ENCODE assay signal across 21 cellular contexts in genomic region chr22:34800265-34800664, GRCh38.
A peak's percentile ranks its signal among the peaks of the same experiment; 100 is the strongest.
DNase-seq lines count a peak whose midpoint lies in the region; ATAC-seq, FAIRE-seq and TF ChIP-seq lines count a peak whose summit lies in the region.
"Had no signal": no experiment of that assay in that cellular context is flagged by ENCODE, and none has a peak within 500 bp of the region (broad histone marks: within the 10 kb centered on the region; RNA-seq: fewer than 3 reads in every experiment).

No MANE protein-coding gene starts in this region.

- peak overlapping the region; percentile 50 for H3K4me2 ChIP-seq in astrocyte (ENCODE audit: low read length)

- no peaks in the 10 kb centered on the region for H3K36me3 Mint-ChIP-seq in astrocyte (ENCODE audit: low read depth, unreplicated experiment)
- H3K36me3 Mint-ChIP-seq: CD8-positive, alpha-beta T cell had no signal

- 34 to 37% methylated on average over 9 of the region's 9 CpGs for WGBS in heart right ventricle, 2 donors

- H3K4me1 ChIP-seq in heart right ventricle (peaks cover 0 to 12% (median 0%) of the 10 kb centered on the region in 9 donors), astrocyte (ENCODE audit: insufficient read depth, low read length) (peaks cover 7% of the 10 kb centered on the region)
- H3K4me1 ChIP-seq: colonic mucosa, gastrocnemius medialis, uterus had no signal

- H3K27me3 ChIP-seq in heart right ventricle = peaks cover 0 to 34% (median 7%) of the 10 kb centered on the region in 7 donors
- H3K27me3 ChIP-seq in astrocyte (ENCODE audit: insufficient read depth, low read length) = no peaks in the 10 kb centered on the region
- H3K27me3 ChIP-seq: colonic mucosa, uterus had no signal

- H3K9me3 Mint-ChIP-seq in astrocyte (ENCODE audit: unreplicated experiment) = peaks cover 13% of the 10 kb centered on the region
- H3K9me3 Mint-ChIP-seq: CD8-positive, alpha-beta T cell had no signal

- H3K4me3 Mint-ChIP-seq in astrocyte (ENCODE audit: unreplicated experiment) = no peak overlapping the region
- H3K4me3 Mint-ChIP-seq: activated CD4-positive, alpha-beta T cell treated with anti-CD3 and anti-CD28 coated beads for 36 hours; CD8-positive, alpha-beta T cell had no signal

- H3K27ac Mint-ChIP-seq in astrocyte (ENCODE audit: unreplicated experiment) = peak overlapping the region; percentile 36
- H3K27ac Mint-ChIP-seq: activated CD4-positive, alpha-beta T cell treated with anti-CD3 and anti-CD28 coated beads for 36 hours; CD8-positive, alpha-beta T cell had no signal

- intact Hi-C loops in heart right ventricle (cut with DNase I) = no loop called here
- intact Hi-C loops in Right ventricle myocardium inferior (cut with DNase I) = no loop called here

- H4K20me1 ChIP-seq in astrocyte (ENCODE audit: insufficient read depth, low read length) = no peaks in the 10 kb centered on the region

- H3K36me3 ChIP-seq in heart right ventricle = no peaks in the 10 kb centered on the region
- H3K36me3 ChIP-seq in astrocyte (ENCODE audit: insufficient read depth, low read length) = no peaks in the 10 kb centered on the region
- H3K36me3 ChIP-seq: colonic mucosa, gastrocnemius medialis, uterus had no signal

- ATAC-seq in heart right ventricle (peak in 6 of 8 donors; percentile 17 to 64 (median 42)), Right ventricle myocardium inferior (no peak), omental fat pad (ENCODE audit: low FRiP score) (no peak)
- ATAC-seq: activated CD4-positive, alpha-beta T cell treated with anti-CD3 and anti-CD28 coated beads for 36 hours; CD8-positive, alpha-beta T cell; gastrocnemius medialis; HepG2; Panc1; SK-N-SH treated with all-trans-retinoic acid at 6 μM for 48 hours had no signal

- H3K4me1 Mint-ChIP-seq in astrocyte (ENCODE audit: low read depth, unreplicated experiment) = peaks cover 10% of the 10 kb centered on the region
- H3K4me1 Mint-ChIP-seq: activated CD4-positive, alpha-beta T cell treated with anti-CD3 and anti-CD28 coated beads for 36 hours had no signal

- DNase-seq in heart right ventricle (peak in 1 of 2 donors; percentile 24), Right ventricle myocardium inferior (ENCODE audit: missing footprints) (no peak), astrocyte (ENCODE audit: low read depth) (peak; percentile 53), kidney tubule cell (ENCODE audit: low spot score) (peak; percentile 75), stromal cell of bone marrow (ENCODE audit: low read depth) (peak; percentile 37), omental fat pad (ENCODE audit: low spot score) (no peak), GM10266 (ENCODE audit: extremely low spot score) (no peak), GOT3 (lab: John Stamatoyannopoulos, UW) (no peak)
- DNase-seq: activated CD4-positive, alpha-beta T cell treated with anti-CD3 and anti-CD28 coated beads for 36 hours; activated effector memory CD4-positive, alpha-beta T cell treated with Interleukin-2 at 50 U/mL for 16 hours; amygdala; CD8-positive, alpha-beta T cell; colonic mucosa; gastrocnemius medialis; NCI-H2081 treated with DMSO at 0.1 percent for 48 hours; right cardiac atrium; stimulated activated CD4-positive, alpha-beta T cell treated with anti-CD3 and anti-CD28 coated beads, Interleukin-1b, Interleukin-23, amount 100 ng/mL, for 48 hours; uterus had no signal

- H3K27ac ChIP-seq in heart right ventricle (no peak overlapping the region), astrocyte (ENCODE audit: low read depth, low read length) (no peak overlapping the region)
- H3K27ac ChIP-seq: colonic mucosa, gastrocnemius medialis, uterus had no signal

- H3K27me3 Mint-ChIP-seq in astrocyte (ENCODE audit: low read depth, unreplicated experiment) = no peaks in the 10 kb centered on the region

- H2AFZ ChIP-seq in astrocyte (ENCODE audit: low read depth, low read length) = no peak overlapping the region

- no peaks in the 10 kb centered on the region for H3K79me2 ChIP-seq in astrocyte (ENCODE audit: insufficient read depth, low read length)

- no peak for FAIRE-seq in astrocyte (lab: Jason Lieb, UNC)
- FAIRE-seq: HepG2 had no signal

- H3K4me3 ChIP-seq in heart right ventricle (no peak overlapping the region), astrocyte (ENCODE audit: insufficient read depth, low read depth, low read length) (no peak overlapping the region)
- H3K4me3 ChIP-seq: colonic mucosa, gastrocnemius medialis, uterus had no signal

- H3K9ac ChIP-seq in astrocyte (ENCODE audit: low read length) = no peak overlapping the region

- no peak for TF ChIP-seq CTCF in heart right ventricle (IDR thresholded peaks at IDR 0.05)
- no peak for TF ChIP-seq CTCF in astrocyte (IDR thresholded peaks at IDR 0.05; ENCODE audit: insufficient read depth, low read depth, low read length)
- TF ChIP-seq CTCF in omental fat pad (IDR thresholded peaks at IDR 0.05) = no peak
- no peak for TF ChIP-seq CTCF in GM10266 (IDR thresholded peaks at IDR 0.05; ENCODE audit: control insufficient read depth, insufficient read depth, low read depth, missing control alignments)

- no peaks in the 10 kb centered on the region for H3K9me3 ChIP-seq in heart right ventricle
- peaks cover 9% of the 10 kb centered on the region for H3K9me3 ChIP-seq in astrocyte (ENCODE audit: insufficient read depth, low read depth, low read length)
- H3K9me3 ChIP-seq: colonic mucosa, gastrocnemius medialis, uterus had no signal

Comparison
In these comparisons a context has a peak if more than half of its experiments do, and no peak if none do; other contexts are left out.
1. ATAC-seq: peak in heart right ventricle (6 of 8); none in Right ventricle myocardium inferior (single experiment) and omental fat pad (single experiment).
2. DNase-seq: peak in astrocyte (single experiment), kidney tubule cell (single experiment) and stromal cell of bone marrow (single experiment); none in Right ventricle myocardium inferior (single experiment), omental fat pad (single experiment), GM10266 (single experiment) and GOT3 (single experiment).